Comparison of ENCODE assay signal across 1 cellular context in the genomic region with DNA sequence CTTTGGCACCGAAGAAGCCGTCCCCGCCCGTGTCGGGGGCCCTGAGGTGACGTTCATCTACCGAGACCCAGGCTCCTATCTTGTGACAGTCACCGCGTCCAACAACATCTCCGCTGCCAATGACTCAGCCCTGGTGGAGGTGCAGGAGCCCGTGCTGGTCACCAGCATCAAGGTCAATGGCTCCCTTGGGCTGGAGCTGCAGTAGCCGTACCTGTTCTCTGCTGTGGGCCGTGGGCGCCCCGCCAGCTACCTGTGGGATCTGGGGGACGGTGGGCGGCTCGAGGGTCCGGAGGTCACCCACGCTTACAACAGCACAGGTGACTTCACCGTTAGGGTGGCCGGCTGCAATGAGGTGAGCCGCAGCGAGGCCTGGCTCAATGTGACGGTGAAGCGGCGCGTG. TPM values are rescaled to one million over a fixed set of nuclear protein-coding genes. Genes with fewer than 3 reads are reported as not detected.
"Had no signal": no experiment of that assay in that cellular context is flagged by ENCODE, and none has a peak within 500 bp of the region (broad histone marks: within the 10 kb centered on the region; RNA-seq: fewer than 3 reads in every experiment).

No MANE protein-coding gene starts in this region.

RNA-seq across cellular contexts. Expression of a gene that starts 14.2 kb away (rescaled TPM):
- polyA plus RNA-seq: IgD-negative memory B cell had no signal
